In the genomic region with DNA sequence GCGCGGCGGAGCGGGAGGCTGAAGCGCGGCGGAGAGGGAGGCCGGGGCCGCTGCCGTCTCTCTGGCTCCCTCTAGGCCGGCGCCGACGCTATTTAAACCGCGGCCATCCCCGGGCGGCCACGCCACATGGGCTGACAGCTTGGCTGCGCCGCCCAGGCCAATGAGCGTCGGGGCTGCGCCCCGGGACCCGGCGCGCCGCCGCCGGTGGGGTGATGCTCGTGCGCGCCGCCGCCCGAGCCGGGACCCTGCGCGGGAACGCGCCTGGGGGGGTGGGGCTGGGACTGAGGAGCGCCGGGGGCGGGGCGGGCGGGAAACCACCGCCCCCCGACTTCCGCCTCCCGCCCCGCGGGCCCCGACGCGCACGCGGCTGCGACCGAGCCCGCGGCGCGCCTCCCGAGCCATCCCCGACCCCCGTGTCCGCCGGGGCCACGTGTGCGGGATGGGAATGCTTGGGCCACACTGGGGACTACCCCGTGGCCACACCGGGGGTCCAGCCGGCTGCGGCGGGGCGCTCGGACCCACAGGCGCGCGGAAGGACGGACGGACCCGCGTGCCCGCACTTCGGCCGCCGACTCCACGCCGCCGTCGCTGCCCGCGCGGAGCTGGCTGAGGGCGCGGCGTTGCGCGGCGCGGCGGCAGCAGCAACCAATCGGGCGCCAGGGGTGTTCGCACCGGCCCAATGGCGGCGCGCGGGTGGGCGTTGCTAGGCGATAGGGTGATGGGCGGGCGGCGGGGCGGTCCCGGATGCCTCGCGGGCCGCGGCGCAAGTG, we compare ENCODE assay signal across 8 cellular contexts.
A peak's percentile ranks its signal among the peaks of the same experiment; 100 is the strongest.
DNase-seq lines count a peak whose midpoint lies in the region; TF ChIP-seq lines count a peak whose summit lies in the region.

A gene (minus strand): TSS at position 68 of the 770 bp plus-strand sequence. CDS start 1,791 bp downstream, outside the sequence.

- H3K9me3 ChIP-seq in MM.1S (replicated peaks; ENCODE audit: insufficient read depth, low read length) (no peaks in the 10 kb centered on the region), neutrophil (no peaks in the 10 kb centered on the region)

- H3F3A ChIP-seq in MM.1S (ENCODE audit: insufficient read depth, low read length), result 0 out of 2 replicates have a peak, but pooled peaks cover 6% of the 10 kb centered on the region

- DNase-seq in GF-D8 (lab: John Stamatoyannopoulos, UW) (peak; percentile 78), HCEC 1CT (peak; percentile 95), MM.1S (peak; percentile 96), SIG-M5 (lab: John Stamatoyannopoulos, UW) (peak; percentile 53), activated gamma-delta T cell treated with Interleukin-2 at 50 U/mL for 16 hours (peak; percentile 90), foreskin melanocyte (peak; percentile 85), substantia nigra (lab: John Stamatoyannopoulos, UW) (peak; percentile 62 to 97 (median 89))

- H2AFZ ChIP-seq in MM.1S (ENCODE audit: low read length), result peak within 1 kb of the TSS; percentile 56

- peaks cover 47% of the 10 kb centered on the region for H3K79me2 ChIP-seq in MM.1S (ENCODE audit: low read length)

- H3K4me3 ChIP-seq in MM.1S (ENCODE audit: low read length) (peak within 1 kb of the TSS; percentile 91), neutrophil (ENCODE audit: low read depth in 1 of 2, low read length in 1 of 2) (peak within 1 kb of the TSS; percentile 65 to 75)

- peak; percentile 39 for TF ChIP-seq CTCF in MM.1S (IDR thresholded peaks at IDR 0.05; ENCODE audit: low read length)
- TF ChIP-seq CTCF in neutrophil (IDR thresholded peaks at IDR 0.05), result peak; percentile 41

- H3K4me2 ChIP-seq in MM.1S (ENCODE audit: low read depth, low read length), result peak within 1 kb of the TSS; percentile 100

- H3K27ac ChIP-seq in MM.1S (ENCODE audit: low read length), result peak within 1 kb of the TSS; percentile 75
- H3K27ac ChIP-seq in neutrophil, result peak within 1 kb of the TSS; percentile 81
- H3K27ac ChIP-seq in substantia nigra (ENCODE audit: low read depth, low read length, poor library complexity, severe bottlenecking), result peak within 1 kb of the TSS; percentile 91

- peaks cover 6% of the 10 kb centered on the region; the same call in 1 of the 2 replicates for H4K20me1 ChIP-seq in MM.1S (ENCODE audit: insufficient read depth, low read length)

- peaks cover 6% of the 10 kb centered on the region for H3K36me3 ChIP-seq in MM.1S (replicated peaks; ENCODE audit: insufficient read depth, low read length)
- no peaks in the 10 kb centered on the region for H3K36me3 ChIP-seq in neutrophil

- peak within 1 kb of the TSS; percentile 96 for H3K9ac ChIP-seq in MM.1S (ENCODE audit: low read length)

- H3K27me3 ChIP-seq in MM.1S (replicated peaks; ENCODE audit: insufficient read depth, low read length) (no peaks in the 10 kb centered on the region), neutrophil (peaks cover 15% of the 10 kb centered on the region)

- no peaks in the 10 kb centered on the region for H3K9me2 ChIP-seq in MM.1S (replicated peaks; ENCODE audit: insufficient read depth, low read length)

- peaks cover 17% of the 10 kb centered on the region for H3K4me1 ChIP-seq in MM.1S (ENCODE audit: low read length)
- peaks cover 28 to 39% of the 10 kb centered on the region in 2 experiments for H3K4me1 ChIP-seq in neutrophil (ENCODE audit: control insufficient read depth in 1 of 2, insufficient read depth in 1 of 2, low read depth in 1 of 2, low read length in 1 of 2)

Comparison
In these comparisons a context has a peak if more than half of its experiments do, and no peak if none do; other contexts are left out.
1. Peak in every context shown above with its lines: DNase-seq, H3K4me3 ChIP-seq and H3K27ac ChIP-seq.